Comparison of ENCODE assay signal across 8 cellular contexts in the genomic region with DNA sequence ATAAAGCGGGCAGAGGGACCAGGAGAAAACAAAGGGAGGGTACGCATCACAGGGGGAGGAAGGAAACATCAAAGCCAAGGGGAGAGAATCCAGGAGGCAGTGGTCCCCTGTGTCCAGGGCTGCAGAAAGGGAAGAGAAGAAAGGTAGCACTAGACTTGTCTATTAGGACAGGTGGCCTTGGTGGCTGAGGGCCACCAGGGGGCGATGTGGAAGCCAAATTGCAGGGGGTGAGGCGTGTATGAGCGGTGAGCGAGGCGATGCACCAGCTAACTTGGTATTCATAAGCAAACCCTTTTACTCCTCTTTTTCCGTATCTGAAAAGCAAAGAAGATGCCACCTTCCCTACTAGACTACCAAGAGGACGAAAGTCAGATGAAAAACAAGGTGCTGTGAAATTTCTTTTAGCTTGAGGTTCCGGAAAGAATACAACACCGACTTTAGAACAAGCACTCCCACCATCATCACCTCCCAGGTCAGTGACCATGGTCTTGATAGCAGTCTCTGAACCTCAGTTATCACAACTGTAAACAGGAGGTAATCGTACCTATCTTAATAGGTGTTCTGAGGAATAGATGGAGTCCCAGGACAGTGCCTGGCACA.
DNase-seq lines count a peak whose midpoint lies in the region; ATAC-seq and TF ChIP-seq lines count a peak whose summit lies in the region.

No MANE protein-coding gene starts in this region.

- no peak for TF ChIP-seq POLR2A in suprapubic skin (IDR thresholded peaks at IDR 0.05)

- CTCF ChIA-PET in activated CD4-positive, alpha-beta T cell treated with anti-CD3 and anti-CD28 coated beads for 36 hours (lab: Charles Lee), result interaction anchor here (0.7 to 1.1 kb wide), 3 partner anchors 67 to 652 kb away, joined by 3 read pairs; no protein-coding TSS in a partner anchor

- H3K27ac ChIP-seq in SJSA1 (no peak overlapping the region), smooth muscle cell (ENCODE audit: low read depth) (no peak overlapping the region), suprapubic skin (no peak overlapping the region)

- no peaks in the 10 kb centered on the region for H3F3A ChIP-seq in smooth muscle cell (ENCODE audit: low read depth)

- H4K20me1 ChIP-seq in smooth muscle cell (ENCODE audit: low read depth), result no peaks in the 10 kb centered on the region

- no peaks in the 10 kb centered on the region for H3K79me2 ChIP-seq in smooth muscle cell (ENCODE audit: low read depth)

- WGBS in smooth muscle cell (ENCODE audit: low lambda C conversion rate), result 39% methylated on average over 12 of the region's 12 CpGs
- 79% methylated on average over 12 of the region's 12 CpGs for WGBS in suprapubic skin

- ATAC-seq in activated CD4-positive, alpha-beta T cell treated with anti-CD3 and anti-CD28 coated beads for 36 hours, result no peak
- peak; percentile 44 for ATAC-seq in HG03342 (IDR thresholded peaks at IDR 0.05; ENCODE audit: unreplicated experiment)

- H3K36me3 ChIP-seq in SJSA1 (no peaks in the 10 kb centered on the region), smooth muscle cell (ENCODE audit: low read depth) (no peaks in the 10 kb centered on the region), suprapubic skin (no peaks in the 10 kb centered on the region)

- H3K27me3 ChIP-seq in SJSA1 (replicated peaks) (peaks cover 46% of the 10 kb centered on the region), smooth muscle cell (ENCODE audit: low read depth) (no peaks in the 10 kb centered on the region), suprapubic skin (no peaks in the 10 kb centered on the region)

- POLR2A ChIA-PET in activated CD4-positive, alpha-beta T cell treated with anti-CD3 and anti-CD28 coated beads for 36 hours (lab: Charles Lee), result no interaction called here

- intact Hi-C loops in activated CD4-positive, alpha-beta T cell treated with anti-CD3 and anti-CD28 coated beads for 36 hours (cut with DNase I, micrococcal nuclease), result loop anchor here in 1 of 2 experiments (2.0 to 10.0 kb wide), 2 partner anchors 333 to 391 kb away; no protein-coding TSS in a partner anchor

- H3K4me3 Mint-ChIP-seq in activated CD4-positive, alpha-beta T cell treated with anti-CD3 and anti-CD28 coated beads for 36 hours, result no peak overlapping the region

- H3K36me3 Mint-ChIP-seq in activated CD4-positive, alpha-beta T cell treated with anti-CD3 and anti-CD28 coated beads for 36 hours (ENCODE audit: low read depth), result no peaks in the 10 kb centered on the region

- no peaks in the 10 kb centered on the region for H3K4me1 ChIP-seq in SJSA1 (replicated peaks)
- H3K4me1 ChIP-seq in smooth muscle cell (ENCODE audit: low read depth), result no peaks in the 10 kb centered on the region
- no peaks in the 10 kb centered on the region for H3K4me1 ChIP-seq in suprapubic skin

- TF ChIP-seq EP300 in suprapubic skin (IDR thresholded peaks at IDR 0.05), result no peak

- H3K9me3 ChIP-seq in SJSA1 (replicated peaks) (no peaks in the 10 kb centered on the region), smooth muscle cell (replicated peaks; ENCODE audit: low read depth) (no peaks in the 10 kb centered on the region), suprapubic skin (no peaks in the 10 kb centered on the region)

- peak; percentile 68 for DNase-seq in activated CD4-positive, alpha-beta T cell treated with anti-CD3 and anti-CD28 coated beads for 36 hours
- DNase-seq in activated CD4-positive, alpha-beta T cell treated with anti-CD3 and anti-CD28 coated beads for 4 hours, result no peak
- DNase-seq in SJSA1 (ENCODE audit: low read depth in 1 of 2, low spot score in 2 of 2) (peak; percentile 10 to 52), fibroblast of the aortic adventitia (ENCODE audit: low read depth) (peak; percentile 45), smooth muscle cell (lab: John Stamatoyannopoulos, UW; ENCODE audit: unreplicated experiment) (peak; percentile 1), suprapubic skin (ENCODE audit: low spot score in 2 of 2) (no peak)
- no peak for DNase-seq in activated effector memory CD4-positive, alpha-beta T cell treated with anti-CD3 and anti-CD28 coated beads, Interleukin-2, amount 50 U/mL, for 16 hours

- no peak overlapping the region for H3K4me2 ChIP-seq in smooth muscle cell

- H3K9me3 Mint-ChIP-seq in activated CD4-positive, alpha-beta T cell treated with anti-CD3 and anti-CD28 coated beads for 36 hours (ENCODE audit: low read depth), result no peaks in the 10 kb centered on the region

- TF ChIP-seq CTCF in fibroblast of the aortic adventitia (IDR thresholded peaks at IDR 0.05; ENCODE audit: insufficient read depth, low read length) (peak; percentile 72), smooth muscle cell (IDR thresholded peaks at IDR 0.05; ENCODE audit: borderline replicate concordance, insufficient read depth, poor library complexity, severe bottlenecking) (peak; percentile 76), suprapubic skin (IDR thresholded peaks at IDR 0.05) (peak in 1 of 2 donors; percentile 33)

- H3K9ac ChIP-seq in smooth muscle cell (ENCODE audit: low read depth), result no peak overlapping the region

- H3K4me1 Mint-ChIP-seq in activated CD4-positive, alpha-beta T cell treated with anti-CD3 and anti-CD28 coated beads for 36 hours, result no peaks in the 10 kb centered on the region

- H3K27me3 Mint-ChIP-seq in activated CD4-positive, alpha-beta T cell treated with anti-CD3 and anti-CD28 coated beads for 36 hours, result peaks cover 5% of the 10 kb centered on the region

- no peak overlapping the region for H2AFZ ChIP-seq in smooth muscle cell (ENCODE audit: low read depth)

- no peak overlapping the region for H3K27ac Mint-ChIP-seq in activated CD4-positive, alpha-beta T cell treated with anti-CD3 and anti-CD28 coated beads for 36 hours

- H3K4me3 ChIP-seq in SJSA1 (no peak overlapping the region), fibroblast of the aortic adventitia (ENCODE audit: low read depth, low read length) (no peak overlapping the region), smooth muscle cell (no peak overlapping the region), suprapubic skin (no peak overlapping the region)

Comparison
In these comparisons a context has a peak if more than half of its experiments do, and no peak if none do; other contexts are left out.
1. DNase-seq: peak in activated CD4-positive, alpha-beta T cell treated with anti-CD3 and anti-CD28 coated beads for 36 hours (single experiment), SJSA1 (2 of 2), fibroblast of the aortic adventitia (single experiment) and smooth muscle cell (single experiment); none in activated CD4-positive, alpha-beta T cell treated with anti-CD3 and anti-CD28 coated beads for 4 hours (0 of 2), activated effector memory CD4-positive, alpha-beta T cell treated with anti-CD3 and anti-CD28 coated beads, Interleukin-2, amount 50 U/mL, for 16 hours (single experiment) and suprapubic skin (0 of 2).